In genomic region chr10:74826142-74827044, GRCh38 we compare ENCODE assay signal across 8 cellular contexts. TPM values are rescaled to one million over a fixed set of nuclear protein-coding genes. Genes with fewer than 3 reads are reported as not detected.
DNase-seq lines count a peak whose midpoint lies in the region; ATAC-seq and TF ChIP-seq lines count a peak whose summit lies in the region.

KAT6B (plus strand) TSS chr10:74826600; CDS start chr10:74842858, 16,258 bp downstream.

- no TSS peak for BruUV-seq in PC-9 (replicated peaks; lab: Mats Ljungman, UMichigan)

- peak within 1 kb of the TSS; percentile 93 for H3K4me2 ChIP-seq in PC-9

- peak; percentile 86 for ATAC-seq in GM21619 (IDR thresholded peaks at IDR 0.05; ENCODE audit: unreplicated experiment)

- peaks cover 19% of the 10 kb centered on the region for H3K4me1 ChIP-seq in PC-9 (replicated peaks; ENCODE audit: insufficient read depth)

- H3K27ac ChIP-seq in PC-9, result peak within 1 kb of the TSS; percentile 91

- H4K20me1 ChIP-seq in PC-9 (ENCODE audit: insufficient read depth), result peaks cover 9% of the 10 kb centered on the region

- CTCF ChIA-PET in PC-9 (lab: Charles Lee), result interaction anchor here (0.6 to 0.7 kb wide), 2 partner anchors 53 to 409 kb away, joined by 3 to 6 read pairs; partner anchors contain the start of gene COMTD1

- POLR2A ChIA-PET in PC-9 (lab: Charles Lee; ENCODE audit: unreplicated experiment), result no interaction called here

- peak within 1 kb of the TSS; percentile 81 for H3K4me3 ChIP-seq in Jurkat, Clone E6-1 (ENCODE audit: low read length)
- H3K4me3 ChIP-seq in PC-9 (peak within 1 kb of the TSS; percentile 85), epithelial cell of proximal tubule (ENCODE audit: low read depth, low read length) (peak within 1 kb of the TSS; percentile 90)

- H3K27me3 ChIP-seq in PC-9 (ENCODE audit: insufficient read depth, low read depth), result no peaks in the 10 kb centered on the region

- TF ChIP-seq CTCF in PC-9 (conservative IDR thresholded peaks at IDR 0.05), result peak; percentile 38; the same call in 1 of the 2 replicates
- TF ChIP-seq CTCF in epithelial cell of proximal tubule (conservative IDR thresholded peaks at IDR 0.05; ENCODE audit: low read depth, low read length), result peak; percentile 27

- no peaks in the 10 kb centered on the region for H3K9me2 ChIP-seq in PC-9 (ENCODE audit: insufficient read depth)

- peak; percentile 99 for DNase-seq in DMS53 treated with DMSO at 0.1 percent for 48 hours (lab: John Stamatoyannopoulos, UW; ENCODE audit: unreplicated experiment)
- peak; percentile 100 for DNase-seq in Jurkat, Clone E6-1 (ENCODE audit: low read depth, low spot score)
- peak; percentile 99 to 100 for DNase-seq in PC-9
- peak; percentile 99 for DNase-seq in activated T-cell treated with anti-CD3 and anti-CD28 coated beads, Interleukin-2, amount 50 U/mL, for 1 hour
- DNase-seq in epithelial cell of proximal tubule (ENCODE audit: low read depth), result peak; percentile 100
- DNase-seq in mucosa of gallbladder (ENCODE audit: low spot score), result peak; percentile 100
- DNase-seq in stimulated activated CD8-positive, alpha-beta memory T cell treated with anti-CD3 and anti-CD28 coated beads, Interleukin-4, amount 100 ng/mL, for 4 hours (ENCODE audit: low read depth in 2 of 2, low spot score in 1 of 2), result peak; percentile 99 to 100

- H3K9me3 ChIP-seq in PC-9 (ENCODE audit: insufficient read depth, low read depth), result no peaks in the 10 kb centered on the region

- peak within 1 kb of the TSS; percentile 99 for H2AFZ ChIP-seq in PC-9

- H3K36me3 ChIP-seq in PC-9 (ENCODE audit: low read depth), result no peaks in the 10 kb centered on the region

- peaks cover 31% of the 10 kb centered on the region; the same call in 1 of the 2 replicates for H3F3A ChIP-seq in PC-9 (ENCODE audit: insufficient read depth, low read depth)

- H3K79me2 ChIP-seq in PC-9 (ENCODE audit: low read depth), result peaks cover 40% of the 10 kb centered on the region

- intact Hi-C loops in PC-9 (cut with micrococcal nuclease; ENCODE audit: unreplicated experiment), result loop anchor here (1.0 to 10.0 kb wide), 5 partner anchors 97 to 562 kb away; partner anchors contain the start of gene SAMD8

RNA-seq across cellular contexts. Expression of gene KAT6B, which starts in this region (rescaled TPM):
- 11.0 TPM for polyA plus RNA-seq in Jurkat, Clone E6-1 (2012; ENCODE audit: insufficient read depth, insufficient read length)
- 26.3 and 30.9 TPM in 2 replicates for total RNA-seq in PC-9 (2021)
- 3.6 and 10.1 TPM in 2 replicates for total RNA-seq in epithelial cell of proximal tubule
- 33.0 TPM for total RNA-seq in mucosa of gallbladder

Comparison
In these comparisons a context has a peak if more than half of its experiments do, and no peak if none do; other contexts are left out.
1. Peak in every context shown above with its lines: DNase-seq, ATAC-seq, H3K4me3 ChIP-seq and H3K27ac ChIP-seq.